ENCODE assay signal across 1 cellular context in the genomic region with DNA sequence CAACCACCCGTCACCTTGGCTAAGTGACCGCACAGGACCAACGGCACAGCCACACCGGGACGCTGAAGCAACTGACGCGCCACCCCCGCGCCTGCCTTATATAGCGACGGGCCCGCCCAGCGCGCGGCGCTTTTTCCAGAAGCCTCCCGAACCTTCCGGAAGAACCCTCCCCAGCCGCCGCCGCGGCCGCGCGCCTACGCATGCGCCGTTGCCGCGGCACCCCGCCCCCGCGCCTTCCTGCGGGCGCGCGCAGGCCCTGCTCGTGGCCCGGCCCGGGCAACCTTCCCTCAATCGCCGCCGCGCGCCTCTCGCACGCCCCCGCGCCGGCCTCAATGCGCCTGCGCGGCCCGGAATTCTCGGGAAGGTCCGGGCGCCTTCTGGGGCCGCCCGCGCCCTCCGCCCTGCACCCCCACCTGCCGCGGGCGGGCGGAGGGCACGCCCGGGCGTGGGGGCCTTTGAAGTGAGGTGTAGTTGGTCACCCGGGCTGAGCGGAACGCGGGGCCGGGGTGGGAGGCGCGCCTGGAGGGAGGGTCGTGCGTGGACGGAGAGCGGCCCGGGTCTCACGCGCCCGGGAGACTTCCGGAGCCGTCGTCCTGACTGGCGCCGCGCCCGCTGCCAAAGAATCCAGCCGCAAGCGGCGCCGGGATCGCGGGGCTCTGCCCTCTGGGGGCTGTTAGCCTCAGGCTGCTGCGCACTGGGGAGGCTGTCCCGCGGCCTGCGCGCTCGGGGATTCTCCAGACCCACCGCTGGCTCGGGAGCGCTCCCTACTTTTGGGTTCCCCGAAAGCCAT.
TF ChIP-seq lines count a peak whose summit lies in the region.

A gene (minus strand): TSS at position 73 of the 790 bp plus-strand sequence. CDS start 666 bp downstream, outside the sequence.

TF ChIP-seq in K562, 482 proteins besides CTCF, POLR2A, EP300 and RAD21 (continued from another document and continues in another):
- TF ChIP-seq, protein P1, sequence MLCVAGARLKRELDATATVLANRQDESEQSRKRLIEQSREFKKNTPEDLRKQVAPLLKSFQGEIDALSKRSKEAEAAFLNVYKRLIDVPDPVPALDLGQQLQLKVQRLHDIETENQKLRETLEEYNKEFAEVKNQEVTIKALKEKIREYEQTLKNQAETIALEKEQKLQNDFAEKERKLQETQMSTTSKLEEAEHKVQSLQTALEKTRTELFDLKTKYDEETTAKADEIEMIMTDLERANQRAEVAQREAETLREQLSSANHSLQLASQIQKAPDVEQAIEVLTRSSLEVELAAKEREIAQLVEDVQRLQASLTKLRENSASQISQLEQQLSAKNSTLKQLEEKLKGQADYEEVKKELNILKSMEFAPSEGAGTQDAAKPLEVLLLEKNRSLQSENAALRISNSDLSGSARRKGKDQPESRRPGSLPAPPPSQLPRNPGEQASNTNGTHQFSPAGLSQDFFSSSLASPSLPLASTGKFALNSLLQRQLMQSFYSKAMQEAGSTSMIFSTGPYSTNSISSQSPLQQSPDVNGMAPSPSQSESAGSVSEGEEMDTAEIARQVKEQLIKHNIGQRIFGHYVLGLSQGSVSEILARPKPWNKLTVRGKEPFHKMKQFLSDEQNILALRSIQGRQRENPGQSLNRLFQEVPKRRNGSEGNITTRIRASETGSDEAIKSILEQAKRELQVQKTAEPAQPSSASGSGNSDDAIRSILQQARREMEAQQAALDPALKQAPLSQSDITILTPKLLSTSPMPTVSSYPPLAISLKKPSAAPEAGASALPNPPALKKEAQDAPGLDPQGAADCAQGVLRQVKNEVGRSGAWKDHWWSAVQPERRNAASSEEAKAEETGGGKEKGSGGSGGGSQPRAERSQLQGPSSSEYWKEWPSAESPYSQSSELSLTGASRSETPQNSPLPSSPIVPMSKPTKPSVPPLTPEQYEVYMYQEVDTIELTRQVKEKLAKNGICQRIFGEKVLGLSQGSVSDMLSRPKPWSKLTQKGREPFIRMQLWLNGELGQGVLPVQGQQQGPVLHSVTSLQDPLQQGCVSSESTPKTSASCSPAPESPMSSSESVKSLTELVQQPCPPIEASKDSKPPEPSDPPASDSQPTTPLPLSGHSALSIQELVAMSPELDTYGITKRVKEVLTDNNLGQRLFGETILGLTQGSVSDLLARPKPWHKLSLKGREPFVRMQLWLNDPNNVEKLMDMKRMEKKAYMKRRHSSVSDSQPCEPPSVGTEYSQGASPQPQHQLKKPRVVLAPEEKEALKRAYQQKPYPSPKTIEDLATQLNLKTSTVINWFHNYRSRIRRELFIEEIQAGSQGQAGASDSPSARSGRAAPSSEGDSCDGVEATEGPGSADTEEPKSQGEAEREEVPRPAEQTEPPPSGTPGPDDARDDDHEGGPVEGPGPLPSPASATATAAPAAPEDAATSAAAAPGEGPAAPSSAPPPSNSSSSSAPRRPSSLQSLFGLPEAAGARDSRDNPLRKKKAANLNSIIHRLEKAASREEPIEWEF (CRISPR knock-in tag; IDR thresholded peaks at IDR 0.05): no peak
- TF ChIP-seq SMARCB1 (IDR thresholded peaks at IDR 0.05; ENCODE audit: insufficient read length, low read depth) (no peak), MTA1 (IDR thresholded peaks at IDR 0.05; ENCODE audit: borderline replicate concordance) (no peak), TCFL5 (CRISPR knock-in tag; conservative IDR thresholded peaks at IDR 0.05) (no peak), TBL1XR1 (IDR thresholded peaks at IDR 0.05; ENCODE audit: low read length in 2 of 2) (0 out of 4 replicates have a peak, but pooled peaks of 1 of the 2 experiments have one; percentile 15), CBX8 (IDR thresholded peaks at IDR 0.05; ENCODE audit: borderline replicate concordance, extremely low read depth, low read depth, low read length, poor library complexity, severe bottlenecking) (no peak), CEBPG (CRISPR knock-in tag; IDR thresholded peaks at IDR 0.05) (peak; percentile 43; the same call in 1 of the 2 replicates), CEBPG (tag; conservative IDR thresholded peaks at IDR 0.05 in 1 of 2, IDR thresholded peaks at IDR 0.05 in 1 of 2) (peak in 1 of 2 experiments; percentile 11; a peak in 1 of 4 replicates), CREB1 (IDR thresholded peaks at IDR 0.05) (peak; percentile 50; the same call in 1 of the 2 replicates), CREB1 (CRISPR knock-in tag; IDR thresholded peaks at IDR 0.05) (peak; percentile 37; the same call in 1 of the 2 replicates), ZNF324 (CRISPR knock-in tag; IDR thresholded peaks at IDR 0.05) (0 out of 2 replicates have a peak, but pooled peaks have one; percentile 12), KDM1A (IDR thresholded peaks at IDR 0.05) (no peak), ZNF785 (CRISPR knock-in tag; IDR thresholded peaks at IDR 0.05) (no peak), NCOA1 (IDR thresholded peaks at IDR 0.05; ENCODE audit: low read depth) (peak; percentile 27; the same call in 1 of the 2 replicates), SIX5 (IDR thresholded peaks at IDR 0.05; ENCODE audit: borderline replicate concordance in 1 of 2, insufficient read depth in 1 of 2, low read depth in 1 of 2, low read length in 2 of 2) (no peak), NBN (IDR thresholded peaks at IDR 0.05; ENCODE audit: low read depth) (no peak), TFAM (CRISPR knock-in tag; conservative IDR thresholded peaks at IDR 0.05) (no peak), E2F3 (CRISPR knock-in tag; IDR thresholded peaks at IDR 0.05) (no peak), RBM14 (IDR thresholded peaks at IDR 0.05; ENCODE audit: borderline replicate concordance, insufficient read depth, low read depth, low read length) (no peak), MXI1 (IDR thresholded peaks at IDR 0.05; ENCODE audit: low read depth, low read length) (no peak), RBM15 (IDR thresholded peaks at IDR 0.05; ENCODE audit: insufficient read depth, low read length) (no peak), EGR1 (conservative IDR thresholded peaks at IDR 0.05) (peak; percentile 92), C11orf30 (IDR thresholded peaks at IDR 0.05; ENCODE audit: low read depth) (no peak), SRF (CRISPR knock-in tag; IDR thresholded peaks at IDR 0.05) (peak in 1 of 2 experiments; percentile 72; a peak in 1 of 4 replicates), KHSRP (IDR thresholded peaks at IDR 0.05) (no peak), FOS (IDR thresholded peaks at IDR 0.05; ENCODE audit: extremely low read depth, insufficient read length) (no peak)
- TF ChIP-seq, protein P2, sequence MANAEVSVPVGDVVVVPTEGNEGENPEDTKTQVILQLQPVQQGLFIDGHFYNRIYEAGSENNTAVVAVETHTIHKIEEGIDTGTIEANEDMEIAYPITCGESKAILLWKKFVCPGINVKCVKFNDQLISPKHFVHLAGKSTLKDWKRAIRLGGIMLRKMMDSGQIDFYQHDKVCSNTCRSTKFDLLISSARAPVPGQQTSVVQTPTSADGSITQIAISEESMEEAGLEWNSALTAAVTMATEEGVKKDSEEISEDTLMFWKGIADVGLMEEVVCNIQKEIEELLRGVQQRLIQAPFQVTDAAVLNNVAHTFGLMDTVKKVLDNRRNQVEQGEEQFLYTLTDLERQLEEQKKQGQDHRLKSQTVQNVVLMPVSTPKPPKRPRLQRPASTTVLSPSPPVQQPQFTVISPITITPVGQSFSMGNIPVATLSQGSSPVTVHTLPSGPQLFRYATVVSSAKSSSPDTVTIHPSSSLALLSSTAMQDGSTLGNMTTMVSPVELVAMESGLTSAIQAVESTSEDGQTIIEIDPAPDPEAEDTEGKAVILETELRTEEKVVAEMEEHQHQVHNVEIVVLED (CRISPR knock-in tag; IDR thresholded peaks at IDR 0.05): no peak
- TF ChIP-seq, protein P3, sequence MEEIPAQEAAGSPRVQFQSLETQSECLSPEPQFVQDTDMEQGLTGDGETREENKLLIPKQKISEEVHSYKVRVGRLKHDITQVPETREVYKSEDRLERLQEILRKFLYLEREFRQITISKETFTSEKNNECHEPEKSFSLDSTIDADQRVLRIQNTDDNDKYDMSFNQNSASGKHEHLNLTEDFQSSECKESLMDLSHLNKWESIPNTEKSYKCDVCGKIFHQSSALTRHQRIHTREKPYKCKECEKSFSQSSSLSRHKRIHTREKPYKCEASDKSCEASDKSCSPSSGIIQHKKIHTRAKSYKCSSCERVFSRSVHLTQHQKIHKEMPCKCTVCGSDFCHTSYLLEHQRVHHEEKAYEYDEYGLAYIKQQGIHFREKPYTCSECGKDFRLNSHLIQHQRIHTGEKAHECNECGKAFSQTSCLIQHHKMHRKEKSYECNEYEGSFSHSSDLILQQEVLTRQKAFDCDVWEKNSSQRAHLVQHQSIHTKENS (CRISPR knock-in tag; IDR thresholded peaks at IDR 0.05): no peak
- TF ChIP-seq, protein P4, sequence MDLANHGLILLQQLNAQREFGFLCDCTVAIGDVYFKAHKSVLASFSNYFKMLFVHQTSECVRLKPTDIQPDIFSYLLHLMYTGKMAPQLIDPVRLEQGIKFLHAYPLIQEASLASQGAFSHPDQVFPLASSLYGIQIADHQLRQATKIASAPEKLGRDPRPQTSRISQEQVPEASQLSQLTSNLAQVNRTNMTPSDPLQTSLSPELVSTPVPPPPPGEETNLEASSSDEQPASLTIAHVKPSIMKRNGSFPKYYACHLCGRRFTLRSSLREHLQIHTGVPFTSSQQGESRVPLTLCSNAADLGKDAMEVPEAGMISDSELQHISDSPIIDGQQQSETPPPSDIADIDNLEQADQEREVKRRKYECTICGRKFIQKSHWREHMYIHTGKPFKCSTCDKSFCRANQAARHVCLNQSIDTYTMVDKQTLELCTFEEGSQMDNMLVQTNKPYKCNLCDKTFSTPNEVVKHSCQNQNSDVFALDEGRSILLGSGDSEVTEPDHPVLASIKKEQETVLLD (IDR thresholded peaks at IDR 0.05): no peak
- TF ChIP-seq, protein P5, sequence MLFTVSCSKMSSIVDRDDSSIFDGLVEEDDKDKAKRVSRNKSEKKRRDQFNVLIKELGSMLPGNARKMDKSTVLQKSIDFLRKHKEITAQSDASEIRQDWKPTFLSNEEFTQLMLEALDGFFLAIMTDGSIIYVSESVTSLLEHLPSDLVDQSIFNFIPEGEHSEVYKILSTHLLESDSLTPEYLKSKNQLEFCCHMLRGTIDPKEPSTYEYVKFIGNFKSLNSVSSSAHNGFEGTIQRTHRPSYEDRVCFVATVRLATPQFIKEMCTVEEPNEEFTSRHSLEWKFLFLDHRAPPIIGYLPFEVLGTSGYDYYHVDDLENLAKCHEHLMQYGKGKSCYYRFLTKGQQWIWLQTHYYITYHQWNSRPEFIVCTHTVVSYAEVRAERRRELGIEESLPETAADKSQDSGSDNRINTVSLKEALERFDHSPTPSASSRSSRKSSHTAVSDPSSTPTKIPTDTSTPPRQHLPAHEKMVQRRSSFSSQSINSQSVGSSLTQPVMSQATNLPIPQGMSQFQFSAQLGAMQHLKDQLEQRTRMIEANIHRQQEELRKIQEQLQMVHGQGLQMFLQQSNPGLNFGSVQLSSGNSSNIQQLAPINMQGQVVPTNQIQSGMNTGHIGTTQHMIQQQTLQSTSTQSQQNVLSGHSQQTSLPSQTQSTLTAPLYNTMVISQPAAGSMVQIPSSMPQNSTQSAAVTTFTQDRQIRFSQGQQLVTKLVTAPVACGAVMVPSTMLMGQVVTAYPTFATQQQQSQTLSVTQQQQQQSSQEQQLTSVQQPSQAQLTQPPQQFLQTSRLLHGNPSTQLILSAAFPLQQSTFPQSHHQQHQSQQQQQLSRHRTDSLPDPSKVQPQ (CRISPR knock-in tag; IDR thresholded peaks at IDR 0.05; ENCODE audit: borderline replicate concordance): no peak
- TF ChIP-seq, protein P6, sequence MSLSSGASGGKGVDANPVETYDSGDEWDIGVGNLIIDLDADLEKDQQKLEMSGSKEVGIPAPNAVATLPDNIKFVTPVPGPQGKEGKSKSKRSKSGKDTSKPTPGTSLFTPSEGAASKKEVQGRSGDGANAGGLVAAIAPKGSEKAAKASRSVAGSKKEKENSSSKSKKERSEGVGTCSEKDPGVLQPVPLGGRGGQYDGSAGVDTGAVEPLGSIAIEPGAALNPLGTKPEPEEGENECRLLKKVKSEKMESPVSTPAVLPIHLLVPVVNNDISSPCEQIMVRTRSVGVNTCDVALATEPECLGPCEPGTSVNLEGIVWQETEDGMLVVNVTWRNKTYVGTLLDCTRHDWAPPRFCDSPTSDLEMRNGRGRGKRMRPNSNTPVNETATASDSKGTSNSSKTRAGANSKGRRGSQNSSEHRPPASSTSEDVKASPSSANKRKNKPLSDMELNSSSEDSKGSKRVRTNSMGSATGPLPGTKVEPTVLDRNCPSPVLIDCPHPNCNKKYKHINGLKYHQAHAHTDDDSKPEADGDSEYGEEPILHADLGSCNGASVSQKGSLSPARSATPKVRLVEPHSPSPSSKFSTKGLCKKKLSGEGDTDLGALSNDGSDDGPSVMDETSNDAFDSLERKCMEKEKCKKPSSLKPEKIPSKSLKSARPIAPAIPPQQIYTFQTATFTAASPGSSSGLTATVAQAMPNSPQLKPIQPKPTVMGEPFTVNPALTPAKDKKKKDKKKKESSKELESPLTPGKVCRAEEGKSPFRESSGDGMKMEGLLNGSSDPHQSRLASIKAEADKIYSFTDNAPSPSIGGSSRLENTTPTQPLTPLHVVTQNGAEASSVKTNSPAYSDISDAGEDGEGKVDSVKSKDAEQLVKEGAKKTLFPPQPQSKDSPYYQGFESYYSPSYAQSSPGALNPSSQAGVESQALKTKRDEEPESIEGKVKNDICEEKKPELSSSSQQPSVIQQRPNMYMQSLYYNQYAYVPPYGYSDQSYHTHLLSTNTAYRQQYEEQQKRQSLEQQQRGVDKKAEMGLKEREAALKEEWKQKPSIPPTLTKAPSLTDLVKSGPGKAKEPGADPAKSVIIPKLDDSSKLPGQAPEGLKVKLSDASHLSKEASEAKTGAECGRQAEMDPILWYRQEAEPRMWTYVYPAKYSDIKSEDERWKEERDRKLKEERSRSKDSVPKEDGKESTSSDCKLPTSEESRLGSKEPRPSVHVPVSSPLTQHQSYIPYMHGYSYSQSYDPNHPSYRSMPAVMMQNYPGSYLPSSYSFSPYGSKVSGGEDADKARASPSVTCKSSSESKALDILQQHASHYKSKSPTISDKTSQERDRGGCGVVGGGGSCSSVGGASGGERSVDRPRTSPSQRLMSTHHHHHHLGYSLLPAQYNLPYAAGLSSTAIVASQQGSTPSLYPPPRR (CRISPR knock-in tag; IDR thresholded peaks at IDR 0.05; ENCODE audit: borderline replicate concordance): no peak
- TF ChIP-seq, protein P7, sequence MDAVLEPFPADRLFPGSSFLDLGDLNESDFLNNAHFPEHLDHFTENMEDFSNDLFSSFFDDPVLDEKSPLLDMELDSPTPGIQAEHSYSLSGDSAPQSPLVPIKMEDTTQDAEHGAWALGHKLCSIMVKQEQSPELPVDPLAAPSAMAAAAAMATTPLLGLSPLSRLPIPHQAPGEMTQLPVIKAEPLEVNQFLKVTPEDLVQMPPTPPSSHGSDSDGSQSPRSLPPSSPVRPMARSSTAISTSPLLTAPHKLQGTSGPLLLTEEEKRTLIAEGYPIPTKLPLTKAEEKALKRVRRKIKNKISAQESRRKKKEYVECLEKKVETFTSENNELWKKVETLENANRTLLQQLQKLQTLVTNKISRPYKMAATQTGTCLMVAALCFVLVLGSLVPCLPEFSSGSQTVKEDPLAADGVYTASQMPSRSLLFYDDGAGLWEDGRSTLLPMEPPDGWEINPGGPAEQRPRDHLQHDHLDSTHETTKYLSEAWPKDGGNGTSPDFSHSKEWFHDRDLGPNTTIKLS (IDR thresholded peaks at IDR 0.05; ENCODE audit: borderline replicate concordance, low read depth): 0 out of 2 replicates have a peak, but pooled peaks have one; percentile 44
- TF ChIP-seq, protein P8, sequence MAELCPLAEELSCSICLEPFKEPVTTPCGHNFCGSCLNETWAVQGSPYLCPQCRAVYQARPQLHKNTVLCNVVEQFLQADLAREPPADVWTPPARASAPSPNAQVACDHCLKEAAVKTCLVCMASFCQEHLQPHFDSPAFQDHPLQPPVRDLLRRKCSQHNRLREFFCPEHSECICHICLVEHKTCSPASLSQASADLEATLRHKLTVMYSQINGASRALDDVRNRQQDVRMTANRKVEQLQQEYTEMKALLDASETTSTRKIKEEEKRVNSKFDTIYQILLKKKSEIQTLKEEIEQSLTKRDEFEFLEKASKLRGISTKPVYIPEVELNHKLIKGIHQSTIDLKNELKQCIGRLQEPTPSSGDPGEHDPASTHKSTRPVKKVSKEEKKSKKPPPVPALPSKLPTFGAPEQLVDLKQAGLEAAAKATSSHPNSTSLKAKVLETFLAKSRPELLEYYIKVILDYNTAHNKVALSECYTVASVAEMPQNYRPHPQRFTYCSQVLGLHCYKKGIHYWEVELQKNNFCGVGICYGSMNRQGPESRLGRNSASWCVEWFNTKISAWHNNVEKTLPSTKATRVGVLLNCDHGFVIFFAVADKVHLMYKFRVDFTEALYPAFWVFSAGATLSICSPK (IDR thresholded peaks at IDR 0.05; ENCODE audit: borderline replicate concordance): no peak
